In the genomic region with DNA sequence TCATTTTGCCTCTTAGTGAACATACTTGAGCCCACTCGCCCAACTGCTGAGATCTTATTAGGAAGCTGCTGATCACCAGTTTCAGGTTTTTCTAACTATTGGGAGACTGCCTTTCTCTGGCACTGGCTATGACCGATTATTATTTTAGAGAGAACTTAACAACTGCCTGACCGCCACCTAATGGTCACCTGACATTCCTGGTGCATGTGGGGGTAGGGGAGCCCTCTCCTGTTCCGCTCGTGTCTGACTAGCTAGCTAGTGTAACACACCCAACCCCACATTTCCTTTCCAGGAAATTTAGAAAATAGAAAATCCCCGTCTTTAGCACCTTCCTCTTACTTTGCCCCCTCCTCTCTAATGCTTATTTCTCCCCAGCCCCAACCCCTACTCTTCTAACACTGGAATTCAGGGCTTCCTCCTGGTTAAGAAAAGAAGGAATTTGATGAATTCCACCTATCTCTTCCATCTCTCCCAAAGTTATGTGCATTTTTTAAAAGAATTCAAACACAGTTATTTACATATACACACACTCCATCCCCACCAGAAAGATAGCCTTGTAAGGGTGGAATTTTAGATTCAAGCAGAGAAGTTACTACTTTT, we compare ENCODE assay signal across 19 cellular contexts. TPM values are rescaled to one million over a fixed set of nuclear protein-coding genes. Genes with fewer than 3 reads are reported as not detected.
A peak's percentile ranks its signal among the peaks of the same experiment; 100 is the strongest.
DNase-seq lines count a peak whose midpoint lies in the region; ATAC-seq, FAIRE-seq and TF ChIP-seq lines count a peak whose summit lies in the region.
"Had no signal": no experiment of that assay in that cellular context is flagged by ENCODE, and none has a peak within 500 bp of the region (broad histone marks: within the 10 kb centered on the region; RNA-seq: fewer than 3 reads in every experiment).

No MANE protein-coding gene starts in this region.

- H2AFZ ChIP-seq in GM23338 (no peak overlapping the region), astrocyte (ENCODE audit: low read depth, low read length) (no peak overlapping the region)

- H3K9me3 Mint-ChIP-seq in GM23338 = peaks cover 27% of the 10 kb centered on the region
- peaks cover 11% of the 10 kb centered on the region for H3K9me3 Mint-ChIP-seq in astrocyte (ENCODE audit: unreplicated experiment)

- H3K4me1 Mint-ChIP-seq in GM23338 = peaks cover 25% of the 10 kb centered on the region
- H3K4me1 Mint-ChIP-seq in astrocyte (ENCODE audit: low read depth, unreplicated experiment) = peaks cover 9% of the 10 kb centered on the region
- H3K4me1 Mint-ChIP-seq: CD14-positive monocyte had no signal

- peak in 1 of 2 experiments; percentile 43; a peak in 2 of 4 replicates for TF ChIP-seq CTCF in GM23338 (conservative IDR thresholded peaks at IDR 0.05; ENCODE audit: low read depth in 2 of 2)
- no peak for TF ChIP-seq CTCF in astrocyte (IDR thresholded peaks at IDR 0.05; ENCODE audit: insufficient read depth, low read depth, low read length)

- peaks cover 21% of the 10 kb centered on the region; the same call in 2 of the 3 replicates for H3K36me3 Mint-ChIP-seq in GM23338 (ENCODE audit: low read depth)
- H3K36me3 Mint-ChIP-seq in astrocyte (ENCODE audit: low read depth, unreplicated experiment) = peaks cover 11% of the 10 kb centered on the region
- H3K36me3 Mint-ChIP-seq: CD14-positive monocyte had no signal

- H3K4me3 ChIP-seq in GM23338 (no peak overlapping the region), HUES48 (ENCODE audit: low read depth, low read length) (no peak overlapping the region), astrocyte (ENCODE audit: insufficient read depth, low read depth, low read length) (no peak overlapping the region), iPS-20b (ENCODE audit: low read length) (peak overlapping the region; percentile 36; the same call in 1 of the 2 replicates)
- H3K4me3 ChIP-seq: SJCRH30 had no signal

- H3F3A ChIP-seq in GM23338 (replicated peaks; ENCODE audit: low read depth) = 0 out of 2 replicates have a peak, but pooled peaks cover 4% of the 10 kb centered on the region

- H4K20me1 ChIP-seq in GM23338 (replicated peaks; ENCODE audit: insufficient read depth) (no peaks in the 10 kb centered on the region), astrocyte (ENCODE audit: insufficient read depth, low read length) (no peaks in the 10 kb centered on the region)

- peak overlapping the region; percentile 90 for H3K27ac ChIP-seq in GM23338 (ENCODE audit: low read depth)
- H3K27ac ChIP-seq in HUES48 (ENCODE audit: low read depth, low read length) = peak overlapping the region; percentile 36
- no peak overlapping the region for H3K27ac ChIP-seq in astrocyte (ENCODE audit: low read depth, low read length)
- peak overlapping the region; percentile 54 for H3K27ac ChIP-seq in iPS-20b (ENCODE audit: low read length)
- H3K27ac ChIP-seq: SJCRH30 had no signal

- peak overlapping the region; percentile 22; the same call in 1 of the 2 replicates for H3K9ac ChIP-seq in HUES48 (ENCODE audit: low read depth, low read length)
- H3K9ac ChIP-seq in astrocyte (ENCODE audit: low read length) = no peak overlapping the region
- H3K9ac ChIP-seq in iPS-20b (ENCODE audit: low read depth, low read length) = peak overlapping the region; percentile 31; the same call in 1 of the 2 replicates

- H3K4me1 ChIP-seq in GM23338 (ENCODE audit: insufficient read depth) = peaks cover 13% of the 10 kb centered on the region
- peaks cover 20% of the 10 kb centered on the region for H3K4me1 ChIP-seq in HUES48 (ENCODE audit: control insufficient read depth, insufficient read depth, low read length)
- no peaks in the 10 kb centered on the region for H3K4me1 ChIP-seq in astrocyte (ENCODE audit: insufficient read depth, low read length)
- H3K4me1 ChIP-seq in iPS-20b (ENCODE audit: insufficient read depth, low read length) = peaks cover 15% of the 10 kb centered on the region

- H3K4me2 ChIP-seq in GM23338 (peak overlapping the region; percentile 6; the same call in 1 of the 2 replicates), astrocyte (ENCODE audit: low read length) (no peak overlapping the region)

- peaks cover 1% of the 10 kb centered on the region for H3K27me3 Mint-ChIP-seq in GM23338 (ENCODE audit: insufficient read depth, low read depth, poor library complexity)
- H3K27me3 Mint-ChIP-seq in astrocyte (ENCODE audit: low read depth, unreplicated experiment) = no peaks in the 10 kb centered on the region

- FAIRE-seq in astrocyte (lab: Jason Lieb, UNC) (no peak), GM12891 (lab: Jason Lieb, UNC) (no peak)
- FAIRE-seq: GM19239 had no signal

- H3K4me3 Mint-ChIP-seq in GM23338 = peak overlapping the region; percentile 5; the same call in 1 of the 3 replicates
- H3K4me3 Mint-ChIP-seq in astrocyte (ENCODE audit: unreplicated experiment) = peak overlapping the region; percentile 48
- H3K4me3 Mint-ChIP-seq: CD14-positive monocyte had no signal

- peak; percentile 89 for DNase-seq in GM23338 (ENCODE audit: low spot score)
- no peak for DNase-seq in astrocyte (ENCODE audit: low read depth)
- no peak for DNase-seq in GM12891 (ENCODE audit: insufficient read length, low spot score)
- DNase-seq: EL, KBM-7, MV-4-11, NCI-H1417, NCI-H2029 treated with DMSO at 0.1 percent for 48 hours, NCI-H774, PC-3, SJCRH30 had no signal

- peak overlapping the region; percentile 85 for H3K27ac Mint-ChIP-seq in GM23338
- no peak overlapping the region for H3K27ac Mint-ChIP-seq in astrocyte (ENCODE audit: unreplicated experiment)

- no peaks in the 10 kb centered on the region; the same call in 1 of the 2 replicates for H3K9me2 ChIP-seq in GM23338 (ENCODE audit: insufficient read depth)

- TF ChIP-seq POLR2A in GM12891 (IDR thresholded peaks at IDR 0.05; ENCODE audit: low read depth, low read length) = no peak

- H3K9me3 ChIP-seq in HUES48 (ENCODE audit: control insufficient read depth, insufficient read depth, low read length) (peaks cover 17% of the 10 kb centered on the region), astrocyte (ENCODE audit: insufficient read depth, low read depth, low read length) (no peaks in the 10 kb centered on the region), iPS-20b (ENCODE audit: insufficient read depth, low read depth, low read length) (peaks cover 19% of the 10 kb centered on the region)

- H3K27me3 ChIP-seq in GM23338 (ENCODE audit: insufficient read depth) = no peaks in the 10 kb centered on the region
- no peaks in the 10 kb centered on the region for H3K27me3 ChIP-seq in HUES48 (ENCODE audit: control insufficient read depth, insufficient read depth, low read length)
- H3K27me3 ChIP-seq in astrocyte (ENCODE audit: insufficient read depth, low read length) = no peaks in the 10 kb centered on the region
- no peaks in the 10 kb centered on the region for H3K27me3 ChIP-seq in iPS-20b (ENCODE audit: insufficient read depth, low read length)
- H3K27me3 ChIP-seq: SJCRH30 had no signal

- H3K79me2 ChIP-seq in GM23338 (replicated peaks; ENCODE audit: insufficient read depth) (no peaks in the 10 kb centered on the region), astrocyte (ENCODE audit: insufficient read depth, low read length) (no peaks in the 10 kb centered on the region)

- ATAC-seq in GM23338 (peak; percentile 88), HG03460 (IDR thresholded peaks at IDR 0.05; ENCODE audit: unreplicated experiment) (no peak), HG03045 (IDR thresholded peaks at IDR 0.05; ENCODE audit: unreplicated experiment) (no peak), GM19023 (IDR thresholded peaks at IDR 0.05; ENCODE audit: unreplicated experiment) (no peak)
- ATAC-seq: PC-3 had no signal

- H3K36me3 ChIP-seq in GM23338 (ENCODE audit: insufficient read depth) (peaks cover 13% of the 10 kb centered on the region; the same call in 1 of the 2 replicates), HUES48 (ENCODE audit: control insufficient read depth, insufficient read depth, low read length) (no peaks in the 10 kb centered on the region), astrocyte (ENCODE audit: insufficient read depth, low read length) (no peaks in the 10 kb centered on the region), iPS-20b (ENCODE audit: insufficient read depth, low read depth, low read length) (no peaks in the 10 kb centered on the region)
- H3K36me3 ChIP-seq: SJCRH30 had no signal

TF ChIP-seq in GM23338, 12 proteins besides CTCF, POLR2A, EP300 and RAD21 (continues in another document):
- TF ChIP-seq ZNF114 (CRISPR knock-in tag; IDR thresholded peaks at IDR 0.05) (no peak), EZH2phosphoT487 (IDR thresholded peaks at IDR 0.05; ENCODE audit: unreplicated experiment) (no peak)

TF ChIP-seq in GM12891, 5 proteins besides CTCF, POLR2A, EP300 and RAD21:
- TF ChIP-seq PAX5 (IDR thresholded peaks at IDR 0.05; ENCODE audit: insufficient read depth, low read length, severe bottlenecking) = no peak
- TF ChIP-seq TAF1 (IDR thresholded peaks at IDR 0.05; ENCODE audit: low read depth, low read length) = no peak
- no peak for TF ChIP-seq POU2F2 (IDR thresholded peaks at IDR 0.05; ENCODE audit: low read depth, low read length)
- TF ChIP-seq POLR2AphosphoS5 (IDR thresholded peaks at IDR 0.05; ENCODE audit: low read depth, low read length) = no peak
- no peak for TF ChIP-seq SPI1 (IDR thresholded peaks at IDR 0.05; ENCODE audit: low read depth, low read length)

RNA-seq across cellular contexts. Expression of a gene that starts 19.4 kb away (rescaled TPM):
- total RNA-seq in GM23338 (2014; rRNA removed; shearing (Covaris generic)) = 7.1 and 8.8 TPM in 2 replicates
- polyA plus RNA-seq in GM23338 (2016; fragmentation: Nextera tagmentation; extraction: Ambion mirVana) = 4.7 and 5.6 TPM in 2 replicates
- 0.82 and 1.0 TPM in 2 replicates for total RNA-seq in astrocyte
- polyA plus RNA-seq in GM12891 (2012; ENCODE audit: low read depth, missing spikeins) = 0.03 TPM
- total RNA-seq: HT-29 had no signal
